1 cellular context compared by ENCODE assay signal in the genomic region with DNA sequence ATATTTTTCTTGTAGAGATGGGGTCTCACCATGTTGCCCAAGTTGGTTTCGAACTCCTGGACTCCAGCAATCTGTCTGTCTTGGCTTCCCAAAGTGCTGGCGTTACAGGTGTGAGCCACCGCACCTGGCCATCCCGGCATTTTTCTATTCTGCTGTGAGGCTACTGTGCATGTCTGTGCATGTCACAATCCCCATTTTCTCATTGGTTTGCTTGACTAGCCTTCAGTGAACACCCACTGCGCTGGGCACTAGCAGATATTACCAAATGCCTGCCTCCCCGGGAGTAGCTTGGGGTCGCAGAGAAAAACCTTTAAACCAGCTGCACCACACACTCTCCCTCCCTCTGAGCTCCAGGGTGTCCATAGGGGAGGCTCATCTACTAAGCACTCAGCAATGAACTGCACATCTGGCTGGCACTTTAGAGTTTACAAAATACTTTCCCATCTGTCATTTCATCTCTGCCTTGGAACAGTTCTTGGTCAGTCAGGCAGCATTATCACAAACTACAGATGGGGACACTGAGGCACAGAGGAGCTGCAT.
TF ChIP-seq lines count a peak whose summit lies in the region.

No MANE protein-coding gene starts in this region.

TF ChIP-seq in GM23338, 12 proteins besides CTCF, POLR2A, EP300 and RAD21:
- TF ChIP-seq NANOG (IDR thresholded peaks at IDR 0.05; ENCODE audit: borderline replicate concordance) = no peak
- no peak for TF ChIP-seq STAT1 (IDR thresholded peaks at IDR 0.05; ENCODE audit: unreplicated experiment)
- no peak for TF ChIP-seq ZNF114 (CRISPR knock-in tag; IDR thresholded peaks at IDR 0.05)
- TF ChIP-seq, protein P1, sequence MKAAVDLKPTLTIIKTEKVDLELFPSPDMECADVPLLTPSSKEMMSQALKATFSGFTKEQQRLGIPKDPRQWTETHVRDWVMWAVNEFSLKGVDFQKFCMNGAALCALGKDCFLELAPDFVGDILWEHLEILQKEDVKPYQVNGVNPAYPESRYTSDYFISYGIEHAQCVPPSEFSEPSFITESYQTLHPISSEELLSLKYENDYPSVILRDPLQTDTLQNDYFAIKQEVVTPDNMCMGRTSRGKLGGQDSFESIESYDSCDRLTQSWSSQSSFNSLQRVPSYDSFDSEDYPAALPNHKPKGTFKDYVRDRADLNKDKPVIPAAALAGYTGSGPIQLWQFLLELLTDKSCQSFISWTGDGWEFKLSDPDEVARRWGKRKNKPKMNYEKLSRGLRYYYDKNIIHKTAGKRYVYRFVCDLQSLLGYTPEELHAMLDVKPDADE (IDR thresholded peaks at IDR 0.05) = no peak
- TF ChIP-seq EZH2phosphoT487 (IDR thresholded peaks at IDR 0.05; ENCODE audit: unreplicated experiment) = no peak
- TF ChIP-seq CREB1 (CRISPR knock-in tag; IDR thresholded peaks at IDR 0.05; ENCODE audit: low read depth) = no peak
- TF ChIP-seq EZH2 (IDR thresholded peaks at IDR 0.05; ENCODE audit: low read depth, unreplicated experiment) = no peak
- TF ChIP-seq ZNF462 (CRISPR knock-in tag; IDR thresholded peaks at IDR 0.05) = no peak
- no peak for TF ChIP-seq JUNB (IDR thresholded peaks at IDR 0.05; ENCODE audit: unreplicated experiment)
- no peak for TF ChIP-seq ZNF331 (CRISPR knock-in tag; IDR thresholded peaks at IDR 0.05; ENCODE audit: low read depth)
- no peak for TF ChIP-seq POLR2AphosphoS5 (IDR thresholded peaks at IDR 0.05; ENCODE audit: low read depth)
- TF ChIP-seq, protein P2, sequence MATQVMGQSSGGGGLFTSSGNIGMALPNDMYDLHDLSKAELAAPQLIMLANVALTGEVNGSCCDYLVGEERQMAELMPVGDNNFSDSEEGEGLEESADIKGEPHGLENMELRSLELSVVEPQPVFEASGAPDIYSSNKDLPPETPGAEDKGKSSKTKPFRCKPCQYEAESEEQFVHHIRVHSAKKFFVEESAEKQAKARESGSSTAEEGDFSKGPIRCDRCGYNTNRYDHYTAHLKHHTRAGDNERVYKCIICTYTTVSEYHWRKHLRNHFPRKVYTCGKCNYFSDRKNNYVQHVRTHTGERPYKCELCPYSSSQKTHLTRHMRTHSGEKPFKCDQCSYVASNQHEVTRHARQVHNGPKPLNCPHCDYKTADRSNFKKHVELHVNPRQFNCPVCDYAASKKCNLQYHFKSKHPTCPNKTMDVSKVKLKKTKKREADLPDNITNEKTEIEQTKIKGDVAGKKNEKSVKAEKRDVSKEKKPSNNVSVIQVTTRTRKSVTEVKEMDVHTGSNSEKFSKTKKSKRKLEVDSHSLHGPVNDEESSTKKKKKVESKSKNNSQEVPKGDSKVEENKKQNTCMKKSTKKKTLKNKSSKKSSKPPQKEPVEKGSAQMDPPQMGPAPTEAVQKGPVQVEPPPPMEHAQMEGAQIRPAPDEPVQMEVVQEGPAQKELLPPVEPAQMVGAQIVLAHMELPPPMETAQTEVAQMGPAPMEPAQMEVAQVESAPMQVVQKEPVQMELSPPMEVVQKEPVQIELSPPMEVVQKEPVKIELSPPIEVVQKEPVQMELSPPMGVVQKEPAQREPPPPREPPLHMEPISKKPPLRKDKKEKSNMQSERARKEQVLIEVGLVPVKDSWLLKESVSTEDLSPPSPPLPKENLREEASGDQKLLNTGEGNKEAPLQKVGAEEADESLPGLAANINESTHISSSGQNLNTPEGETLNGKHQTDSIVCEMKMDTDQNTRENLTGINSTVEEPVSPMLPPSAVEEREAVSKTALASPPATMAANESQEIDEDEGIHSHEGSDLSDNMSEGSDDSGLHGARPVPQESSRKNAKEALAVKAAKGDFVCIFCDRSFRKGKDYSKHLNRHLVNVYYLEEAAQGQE (IDR thresholded peaks at IDR 0.05; ENCODE audit: unreplicated experiment) = no peak
